In genomic region chr16:22043882-22044281, GRCh38 we compare ENCODE assay signal across 1 cellular context. TPM values are rescaled to one million over a fixed set of nuclear protein-coding genes. Genes with fewer than 3 reads are reported as not detected.
"Had no signal": no experiment of that assay in that cellular context is flagged by ENCODE, and none has a peak within 500 bp of the region (broad histone marks: within the 10 kb centered on the region; RNA-seq: fewer than 3 reads in every experiment).

No MANE protein-coding gene starts in this region.

RNA-seq across cellular contexts. Expression of gene PDZD9, which starts 43.0 kb away (rescaled TPM):
- total RNA-seq: G401 had no signal
